Comparison of ENCODE assay signal across 1 cellular context in the genomic region with DNA sequence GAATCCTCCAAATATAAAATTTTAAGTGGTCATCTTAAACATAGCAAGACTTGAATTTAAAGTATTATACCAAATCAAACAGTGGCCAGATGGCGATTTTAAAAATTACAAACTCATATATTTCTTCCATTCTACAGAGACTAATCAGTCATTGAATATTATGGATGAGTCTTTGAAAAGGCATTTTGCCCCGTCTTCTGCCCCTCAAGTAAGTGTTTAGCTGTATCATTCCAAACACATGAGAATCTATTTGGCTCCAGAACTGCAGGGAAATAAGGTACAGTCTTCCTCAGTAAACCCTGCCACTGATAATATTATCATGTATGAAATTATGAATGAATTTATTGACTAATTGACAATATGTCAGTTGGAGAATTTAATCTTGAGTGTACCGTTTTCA.
TF ChIP-seq lines count a peak whose summit lies in the region.

No MANE protein-coding gene starts in this region.

TF ChIP-seq in SK-N-SH treated with all-trans-retinoic acid at 6 μM for 48 hours, 23 proteins besides CTCF, POLR2A, EP300 and RAD21 (continued from another document):
- no peak for TF ChIP-seq OSR1 (CRISPR knock-in tag; IDR thresholded peaks at IDR 0.05)
- TF ChIP-seq, protein P1, sequence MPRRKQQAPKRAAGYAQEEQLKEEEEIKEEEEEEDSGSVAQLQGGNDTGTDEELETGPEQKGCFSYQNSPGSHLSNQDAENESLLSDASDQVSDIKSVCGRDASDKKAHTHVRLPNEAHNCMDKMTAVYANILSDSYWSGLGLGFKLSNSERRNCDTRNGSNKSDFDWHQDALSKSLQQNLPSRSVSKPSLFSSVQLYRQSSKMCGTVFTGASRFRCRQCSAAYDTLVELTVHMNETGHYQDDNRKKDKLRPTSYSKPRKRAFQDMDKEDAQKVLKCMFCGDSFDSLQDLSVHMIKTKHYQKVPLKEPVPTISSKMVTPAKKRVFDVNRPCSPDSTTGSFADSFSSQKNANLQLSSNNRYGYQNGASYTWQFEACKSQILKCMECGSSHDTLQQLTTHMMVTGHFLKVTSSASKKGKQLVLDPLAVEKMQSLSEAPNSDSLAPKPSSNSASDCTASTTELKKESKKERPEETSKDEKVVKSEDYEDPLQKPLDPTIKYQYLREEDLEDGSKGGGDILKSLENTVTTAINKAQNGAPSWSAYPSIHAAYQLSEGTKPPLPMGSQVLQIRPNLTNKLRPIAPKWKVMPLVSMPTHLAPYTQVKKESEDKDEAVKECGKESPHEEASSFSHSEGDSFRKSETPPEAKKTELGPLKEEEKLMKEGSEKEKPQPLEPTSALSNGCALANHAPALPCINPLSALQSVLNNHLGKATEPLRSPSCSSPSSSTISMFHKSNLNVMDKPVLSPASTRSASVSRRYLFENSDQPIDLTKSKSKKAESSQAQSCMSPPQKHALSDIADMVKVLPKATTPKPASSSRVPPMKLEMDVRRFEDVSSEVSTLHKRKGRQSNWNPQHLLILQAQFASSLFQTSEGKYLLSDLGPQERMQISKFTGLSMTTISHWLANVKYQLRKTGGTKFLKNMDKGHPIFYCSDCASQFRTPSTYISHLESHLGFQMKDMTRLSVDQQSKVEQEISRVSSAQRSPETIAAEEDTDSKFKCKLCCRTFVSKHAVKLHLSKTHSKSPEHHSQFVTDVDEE (CRISPR knock-in tag; IDR thresholded peaks at IDR 0.05), result no peak
- TF ChIP-seq BACH2 (CRISPR knock-in tag; IDR thresholded peaks at IDR 0.05; ENCODE audit: borderline replicate concordance), result no peak
